In the genomic region with DNA sequence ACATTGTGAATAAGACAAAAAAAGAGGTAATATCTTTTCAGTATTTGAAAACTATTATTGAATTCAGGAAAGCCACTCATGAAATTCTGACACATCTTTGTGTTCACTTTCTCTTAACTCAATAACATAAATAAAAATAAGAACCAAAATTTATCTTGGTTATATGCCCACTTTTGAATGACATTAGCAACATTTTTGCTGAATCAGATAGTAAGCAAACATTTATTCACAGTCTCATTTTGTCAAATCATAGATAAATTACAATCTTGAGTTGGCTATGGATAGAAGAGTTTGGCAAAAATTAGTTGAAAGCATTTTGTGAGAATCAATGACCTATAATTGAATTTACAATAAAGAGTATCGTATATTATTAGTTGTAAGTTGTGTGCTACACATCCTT, we compare ENCODE assay signal across 33 cellular contexts.
"Had no signal": no experiment of that assay in that cellular context is flagged by ENCODE, and none has a peak within 500 bp of the region (broad histone marks: within the 10 kb centered on the region; RNA-seq: fewer than 3 reads in every experiment).

No MANE protein-coding gene starts in this region.

- ATAC-seq: activated naive CD4-positive, alpha-beta T cell treated with anti-CD3 and anti-CD28 coated beads, Interleukin-2, amount 50 U/mL, for 72 hours; activated naive CD8-positive, alpha-beta T cell treated with anti-CD3 and anti-CD28 coated beads, Interleukin-2, amount 50 U/mL, for 24 hours; activated T-cell treated with anti-CD3 and anti-CD28 coated beads, Interleukin-2, amount 50 U/mL, for 4 hours; activated T-cell treated with anti-CD3 and anti-CD28 coated beads, Interleukin-2, amount 50 U/mL, for 72 hours; activated T-helper 17 cell treated with anti-CD3 and anti-CD28 coated beads, Interleukin-2, amount 50 U/mL, for 72 hours; body of pancreas had no signal

- H3K27me3 ChIP-seq: adrenal gland, ascending aorta, body of pancreas, breast epithelium, cardiac muscle cell had no signal

- H3K27ac ChIP-seq: adrenal gland, ascending aorta, body of pancreas, breast epithelium, cardiac muscle cell had no signal

- H3K36me3 ChIP-seq: adrenal gland, ascending aorta, breast epithelium, cardiac muscle cell had no signal

- DNase-seq: activated effector memory CD4-positive, alpha-beta T cell treated with anti-CD3 and anti-CD28 coated beads, Interleukin-2, amount 50 U/mL, for 16 hours; activated effector memory CD4-positive, alpha-beta T cell treated with Interleukin-2 at 50 U/mL for 16 hours; activated gamma-delta T cell; activated gamma-delta T cell treated with Interleukin-2 at 50 U/mL for 16 hours; activated naive CD4-positive, alpha-beta T cell; activated naive CD4-positive, alpha-beta T cell treated with anti-CD3 and anti-CD28 coated beads for 36 hours; activated naive CD4-positive, alpha-beta T cell treated with anti-CD3 and anti-CD28 coated beads, Interleukin-2, amount 10 ng/mL, durations not matched to agents 7 days and 5 days; activated naive CD4-positive, alpha-beta T cell treated with anti-CD3 and anti-CD28 coated beads, Interleukin-2, amount 50 U/mL, for 16 hours; activated naive CD4-positive, alpha-beta T cell treated with Interleukin-2 at 50 U/mL for 16 hours; activated naive CD8-positive, alpha-beta T cell treated with anti-CD3 and anti-CD28 coated beads for 36 hours; activated naive CD8-positive, alpha-beta T cell treated with anti-CD3 and anti-CD28 coated beads, Interleukin-2, amount 10 ng/mL, durations not matched to agents 7 days and 5 days; activated naive CD8-positive, alpha-beta T cell treated with anti-CD3 and anti-CD28 coated beads, Interleukin-2, amount 50 U/mL, for 24 hours; activated T-cell treated with anti-CD3 and anti-CD28 coated beads, Interleukin-2, amount 50 U/mL, for 1 hour; activated T-cell treated with anti-CD3 and anti-CD28 coated beads, Interleukin-2, amount 50 U/mL, for 24 hours; activated T-cell treated with anti-CD3 and anti-CD28 coated beads, Interleukin-2, amount 50 U/mL, for 4 hours; activated T-cell treated with anti-CD3 and anti-CD28 coated beads, Interleukin-2, amount 50 U/mL, for 48 hours; activated T-cell treated with anti-CD3 and anti-CD28 coated beads, Interleukin-2, amount 50 U/mL, for 72 hours; adrenal gland; amniotic stem cell; amygdala; anterior cingulate cortex; aorta; body of pancreas; caudate nucleus; central memory CD4-positive, alpha-beta T cell; cerebellar nuclear complex had no signal

- H3K4me3 ChIP-seq: adrenal gland, ascending aorta, body of pancreas, breast epithelium, cardiac muscle cell had no signal

- FAIRE-seq: astrocyte, bronchial epithelial cell had no signal

- H3K9me3 ChIP-seq: ascending aorta had no signal

- H3K4me1 ChIP-seq: adrenal gland, ascending aorta, body of pancreas, breast epithelium had no signal
